Comparison of ENCODE assay signal across 1 cellular context in genomic region chr13:93922063-93922462, GRCh38.
TF ChIP-seq lines count a peak whose summit lies in the region.

No MANE protein-coding gene starts in this region.

TF ChIP-seq in IMR-90, 13 proteins besides CTCF, POLR2A, EP300 and RAD21 (continued from another document):
- TF ChIP-seq ELK1 (IDR thresholded peaks at IDR 0.05; ENCODE audit: borderline replicate concordance, low read depth, low read length), result no peak
- TF ChIP-seq RCOR1 (IDR thresholded peaks at IDR 0.05; ENCODE audit: insufficient replicate concordance, low read length), result no peak
- TF ChIP-seq USF2 (IDR thresholded peaks at IDR 0.05; ENCODE audit: low read depth, low read length), result no peak
